In genomic region chr1:174704300-174704699, GRCh38 we compare ENCODE assay signal across 21 cellular contexts.
A peak's percentile ranks its signal among the peaks of the same experiment; 100 is the strongest.
DNase-seq lines count a peak whose midpoint lies in the region; ATAC-seq, FAIRE-seq and TF ChIP-seq lines count a peak whose summit lies in the region.
"Had no signal": no experiment of that assay in that cellular context is flagged by ENCODE, and none has a peak within 500 bp of the region (broad histone marks: within the 10 kb centered on the region; RNA-seq: fewer than 3 reads in every experiment).

No MANE protein-coding gene starts in this region.

- ATAC-seq in heart left ventricle (peak in 3 of 4 donors; percentile 53 to 65 (median 54)), right cardiac atrium (no peak), HepG2 (no peak)
- ATAC-seq: A549, GM23338, HCT116 had no signal

- in situ Hi-C loops in HepG2 (cut with HindIII; ENCODE audit: extremely low pct_ligation_motif_present, low pct_unique_long_range_greater_than_20kb) = no loop called here

- H3K27me3 ChIP-seq in heart left ventricle = no peaks in the 10 kb centered on the region
- no peaks in the 10 kb centered on the region for H3K27me3 ChIP-seq in right cardiac atrium (ENCODE audit: control insufficient read depth, insufficient read depth)
- no peaks in the 10 kb centered on the region for H3K27me3 ChIP-seq in liver (ENCODE audit: control insufficient read depth in 4 of 4, insufficient read depth in 4 of 4, low read length in 3 of 4)
- H3K27me3 ChIP-seq in HepG2 (ENCODE audit: control insufficient read depth in 1 of 2, insufficient read depth in 2 of 2, low read length in 2 of 2) = no peaks in the 10 kb centered on the region
- H3K27me3 ChIP-seq in small intestine (ENCODE audit: control insufficient read depth in 2 of 2, insufficient read depth in 2 of 2, low read length in 2 of 2) = no peaks in the 10 kb centered on the region

- intact Hi-C loops in heart left ventricle (cut with DNase I) = no loop called here
- intact Hi-C loops in right cardiac atrium (cut with DNase I) = no loop called here
- intact Hi-C loops in HepG2 (cut with micrococcal nuclease; ENCODE audit: unreplicated experiment) = no loop called here

- WGBS in heart left ventricle, 4 donors = 67 to 85% (median 78%) methylated on average over 1 of the region's 1 CpG
- 96% methylated on average over 1 of the region's 1 CpG for WGBS in right cardiac atrium
- WGBS in liver = 49% methylated on average over 1 of the region's 1 CpG
- WGBS in HepG2 (ENCODE audit: low lambda C conversion rate) = 96% methylated on average over 1 of the region's 1 CpG
- 95 to 98% (median 97%) methylated on average over 1 of the region's 1 CpG for WGBS in small intestine, 3 donors

- H2AFZ ChIP-seq in HepG2 (ENCODE audit: low read length) = no peak overlapping the region
- H2AFZ ChIP-seq: GM23338 had no signal

- POLR2A ChIA-PET in HepG2 (lab: Yijun Ruan, JAX) = no interaction called here

- DNase-seq in heart left ventricle (no peak), right cardiac atrium (no peak), HepG2 (ENCODE audit: low spot score) (no peak), small intestine (peak; percentile 5), AG20443 (ENCODE audit: low spot score) (no peak)
- DNase-seq: 8988T; ACHN; C1 segment of cervical spinal cord; Calu3; CD4-positive, alpha-beta memory T cell; COR-L47; DMS53; DMS79 treated with DMSO at 0.1 percent for 48 hours; GF-D8; H9 had no signal

- peaks cover 0 to 10% (median 0%) of the 10 kb centered on the region in 12 donors for H3K4me1 ChIP-seq in heart left ventricle
- no peaks in the 10 kb centered on the region for H3K4me1 ChIP-seq in right cardiac atrium (ENCODE audit: control insufficient read depth, insufficient read depth, low read length)
- H3K4me1 ChIP-seq in liver (ENCODE audit: control insufficient read depth in 4 of 4, insufficient read depth in 4 of 4, low read length in 3 of 4) = peaks cover 0 to 7% (median 6%) of the 10 kb centered on the region in 4 donors
- H3K4me1 ChIP-seq in HepG2 (ENCODE audit: insufficient read depth, low read length) = peaks cover 4% of the 10 kb centered on the region; the same call in 1 of the 2 replicates
- H3K4me1 ChIP-seq in small intestine (ENCODE audit: control insufficient read depth in 2 of 2, insufficient read depth in 1 of 2, low read depth in 1 of 2, low read length in 1 of 2) = no peaks in the 10 kb centered on the region
- H3K4me1 ChIP-seq: A549 had no signal

- BruUV-seq in HepG2 (replicated peaks; lab: Mats Ljungman, UMichigan) = no TSS peak

- H4K20me1 ChIP-seq in HepG2 (ENCODE audit: insufficient read depth, low read length) = no peaks in the 10 kb centered on the region

- CTCF ChIA-PET in HepG2 (lab: Yijun Ruan, JAX; ENCODE audit: low intra/inter-chr PET ratio, low total read pairs) = no interaction called here

- H3K36me3 ChIP-seq in heart left ventricle (peaks cover 0 to 6% (median 0%) of the 10 kb centered on the region in 9 donors), liver (ENCODE audit: control insufficient read depth in 4 of 4, insufficient read depth in 3 of 4, low read depth in 1 of 4, low read length in 3 of 4) (no peaks in the 10 kb centered on the region), HepG2 (replicated peaks in 1 of 2; ENCODE audit: control insufficient read depth in 1 of 2, insufficient read depth in 2 of 2, low read length in 2 of 2) (no peaks in the 10 kb centered on the region), small intestine (ENCODE audit: control insufficient read depth in 2 of 2, insufficient read depth in 2 of 2, low read length in 2 of 2) (peaks cover 0 to 3% of the 10 kb centered on the region in 2 donors)

- H3K4me3 ChIP-seq in heart left ventricle = no peak overlapping the region
- no peak overlapping the region for H3K4me3 ChIP-seq in right cardiac atrium (ENCODE audit: low read length)
- no peak overlapping the region for H3K4me3 ChIP-seq in liver (ENCODE audit: low read depth in 1 of 3, low read length in 3 of 3)
- H3K4me3 ChIP-seq in HepG2 (replicated peaks in 1 of 3; ENCODE audit: insufficient read depth in 1 of 3, low read depth in 2 of 3, low read length in 3 of 3) = no peak overlapping the region
- no peak overlapping the region for H3K4me3 ChIP-seq in small intestine (ENCODE audit: low read depth in 1 of 2, low read length in 2 of 2)
- H3K4me3 ChIP-seq: A549, GM23338 had no signal

- no peaks in the 10 kb centered on the region for H3K9me3 ChIP-seq in heart left ventricle
- no peaks in the 10 kb centered on the region for H3K9me3 ChIP-seq in right cardiac atrium (ENCODE audit: control insufficient read depth, low read length)
- no peaks in the 10 kb centered on the region for H3K9me3 ChIP-seq in liver (ENCODE audit: control insufficient read depth in 4 of 4, low read length in 3 of 4)
- H3K9me3 ChIP-seq in HepG2 (ENCODE audit: low read length) = no peaks in the 10 kb centered on the region
- no peaks in the 10 kb centered on the region for H3K9me3 ChIP-seq in small intestine (ENCODE audit: control insufficient read depth, low read depth)
- H3K9me3 ChIP-seq: A549 had no signal

- TF ChIP-seq POLR2A in heart left ventricle (IDR thresholded peaks at IDR 0.05) (no peak), HepG2 (IDR thresholded peaks at IDR 0.05; ENCODE audit: insufficient read depth in 1 of 2, low read depth in 2 of 2, low read length in 2 of 2) (no peak)

- no peaks in the 10 kb centered on the region for H3K79me2 ChIP-seq in HepG2 (ENCODE audit: insufficient read depth, low read length)

- TF ChIP-seq CTCF in heart left ventricle (IDR thresholded peaks at IDR 0.05) (no peak), liver (IDR thresholded peaks at IDR 0.05; ENCODE audit: low read depth, low read length, missing input control) (no peak), HepG2 (CRISPR knock-in tag; IDR thresholded peaks at IDR 0.05) (no peak)

- H3K27ac ChIP-seq in heart left ventricle = no peak overlapping the region
- no peak overlapping the region for H3K27ac ChIP-seq in right cardiac atrium (ENCODE audit: low read length)
- no peak overlapping the region for H3K27ac ChIP-seq in liver (ENCODE audit: low read depth in 1 of 2, low read length in 2 of 2)
- no peak overlapping the region for H3K27ac ChIP-seq in HepG2 (ENCODE audit: extremely low read length, insufficient read depth, low read length)
- H3K27ac ChIP-seq in small intestine (ENCODE audit: low read depth in 1 of 2, low read length in 1 of 2) = no peak overlapping the region
- H3K27ac ChIP-seq: A549 had no signal

- FAIRE-seq in HepG2 (lab: Jason Lieb, UNC) (no peak), small intestine (lab: Jason Lieb, UNC) (no peak)
- FAIRE-seq: A549, GM12891, GM18507 had no signal

- TF ChIP-seq RAD21 in liver (IDR thresholded peaks at IDR 0.05) = peak in 1 of 2 donors; percentile 11
- no peak for TF ChIP-seq RAD21 in HepG2 (CRISPR knock-in tag; IDR thresholded peaks at IDR 0.05)

- H3K9ac ChIP-seq in liver (ENCODE audit: low read depth in 1 of 2, low read length in 2 of 2) (no peak overlapping the region), HepG2 (ENCODE audit: insufficient read depth, low read depth, low read length) (no peak overlapping the region)

- no peak for TF ChIP-seq EP300 in HepG2 (IDR thresholded peaks at IDR 0.05; ENCODE audit: low read depth in 2 of 2, low read length in 2 of 2)
- TF ChIP-seq EP300 in HepG2 (CRISPR knock-in tag; IDR thresholded peaks at IDR 0.05; ENCODE audit: borderline replicate concordance) = no peak

- no peak overlapping the region for H3K4me2 ChIP-seq in HepG2 (ENCODE audit: low read depth, low read length)
- H3K4me2 ChIP-seq: A549, GM23338 had no signal

TF ChIP-seq in liver, 16 proteins besides CTCF, POLR2A, EP300 and RAD21 (continues in another document):
- TF ChIP-seq HNF4G (IDR thresholded peaks at IDR 0.05) (peak; percentile 21), FOXA2 (IDR thresholded peaks at IDR 0.05) (no peak), RXRA (IDR thresholded peaks at IDR 0.05) (peak; percentile 48 to 63), FOXA1 (IDR thresholded peaks at IDR 0.05) (no peak), NR2F2 (IDR thresholded peaks at IDR 0.05) (no peak), EGR1 (IDR thresholded peaks at IDR 0.05; ENCODE audit: low read depth in 2 of 2) (no peak), YY1 (IDR thresholded peaks at IDR 0.05) (no peak)
- TF ChIP-seq, protein P1, sequence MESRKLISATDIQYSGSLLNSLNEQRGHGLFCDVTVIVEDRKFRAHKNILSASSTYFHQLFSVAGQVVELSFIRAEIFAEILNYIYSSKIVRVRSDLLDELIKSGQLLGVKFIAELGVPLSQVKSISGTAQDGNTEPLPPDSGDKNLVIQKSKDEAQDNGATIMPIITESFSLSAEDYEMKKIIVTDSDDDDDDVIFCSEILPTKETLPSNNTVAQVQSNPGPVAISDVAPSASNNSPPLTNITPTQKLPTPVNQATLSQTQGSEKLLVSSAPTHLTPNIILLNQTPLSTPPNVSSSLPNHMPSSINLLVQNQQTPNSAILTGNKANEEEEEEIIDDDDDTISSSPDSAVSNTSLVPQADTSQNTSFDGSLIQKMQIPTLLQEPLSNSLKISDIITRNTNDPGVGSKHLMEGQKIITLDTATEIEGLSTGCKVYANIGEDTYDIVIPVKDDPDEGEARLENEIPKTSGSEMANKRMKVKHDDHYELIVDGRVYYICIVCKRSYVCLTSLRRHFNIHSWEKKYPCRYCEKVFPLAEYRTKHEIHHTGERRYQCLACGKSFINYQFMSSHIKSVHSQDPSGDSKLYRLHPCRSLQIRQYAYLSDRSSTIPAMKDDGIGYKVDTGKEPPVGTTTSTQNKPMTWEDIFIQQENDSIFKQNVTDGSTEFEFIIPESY (IDR thresholded peaks at IDR 0.05) = no peak

TF ChIP-seq in HepG2, 621 proteins besides CTCF, POLR2A, EP300 and RAD21:
- no peak for TF ChIP-seq ZNF570 (CRISPR knock-in tag; IDR thresholded peaks at IDR 0.05; ENCODE audit: borderline replicate concordance)
- TF ChIP-seq ZNF891 (CRISPR knock-in tag; IDR thresholded peaks at IDR 0.05) = no peak
- TF ChIP-seq NR3C1 (CRISPR knock-in tag; IDR thresholded peaks at IDR 0.05) = no peak
- TF ChIP-seq AKAP8 (CRISPR knock-in tag; IDR thresholded peaks at IDR 0.05) = no peak
- TF ChIP-seq GABPA (IDR thresholded peaks at IDR 0.05; ENCODE audit: low read depth, low read length) = no peak
- TF ChIP-seq GABPA (CRISPR knock-in tag; IDR thresholded peaks at IDR 0.05; ENCODE audit: low read depth) = no peak
- no peak for TF ChIP-seq BHLHE40 (IDR thresholded peaks at IDR 0.05; ENCODE audit: low read length)
- no peak for TF ChIP-seq RFXAP (CRISPR knock-in tag; IDR thresholded peaks at IDR 0.05; ENCODE audit: borderline replicate concordance)
- TF ChIP-seq SMC3 (IDR thresholded peaks at IDR 0.05; ENCODE audit: low read length) = no peak
- TF ChIP-seq NFIC (IDR thresholded peaks at IDR 0.05; ENCODE audit: low read length) = no peak
- TF ChIP-seq DMAP1 (CRISPR knock-in tag; IDR thresholded peaks at IDR 0.05) = no peak
TF ChIP-seq in HepG2: peak in this region for 0.

Comparison
In these comparisons a context has a peak if more than half of its experiments do, and no peak if none do; other contexts are left out.
1. ATAC-seq: peak in heart left ventricle (3 of 4); none in right cardiac atrium (0 of 2) and HepG2 (single experiment).